In the genomic region with DNA sequence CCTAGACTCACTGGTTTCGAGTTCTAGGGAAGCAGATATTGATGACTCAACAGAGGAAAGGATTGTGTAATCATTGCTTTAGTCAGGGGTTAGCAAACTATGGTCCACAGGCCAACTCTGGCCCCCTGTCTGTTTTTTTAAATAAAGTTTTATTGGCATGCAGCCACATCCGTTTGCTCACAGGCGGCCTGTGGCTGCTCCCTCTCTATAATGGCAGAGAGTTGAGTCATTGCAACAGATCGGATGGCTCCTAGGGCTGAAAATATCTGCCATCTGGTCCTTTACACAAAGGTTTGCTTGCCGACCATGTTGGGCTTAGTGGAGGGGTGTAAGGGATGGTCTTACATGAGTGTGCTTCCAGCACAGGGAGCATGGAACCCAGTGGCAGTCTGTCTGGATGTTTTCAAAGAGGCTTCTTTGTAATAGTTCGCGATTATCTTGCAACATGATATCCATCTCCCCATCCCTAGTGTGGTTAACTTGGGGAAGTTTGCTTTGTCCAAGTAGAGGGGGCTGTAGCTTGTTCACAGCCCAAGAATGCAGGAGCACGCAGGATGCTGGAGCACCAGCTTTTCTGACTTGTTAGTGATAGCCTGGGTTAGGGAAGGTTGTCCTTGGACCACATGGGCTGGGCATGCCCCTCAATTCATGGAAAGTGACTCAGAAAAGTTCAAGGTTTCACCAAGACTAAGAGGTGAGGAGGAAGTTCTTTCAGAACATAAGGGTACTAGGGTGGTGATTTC, we compare ENCODE assay signal across 1 cellular context.
A peak's percentile ranks its signal among the peaks of the same experiment; 100 is the strongest.
TF ChIP-seq lines count a peak whose summit lies in the region.

No MANE protein-coding gene starts in this region.

TF ChIP-seq in endothelial cell of umbilical vein, 7 proteins besides CTCF, POLR2A, EP300 and RAD21 (continued from another document):
- TF ChIP-seq, protein P1, sequence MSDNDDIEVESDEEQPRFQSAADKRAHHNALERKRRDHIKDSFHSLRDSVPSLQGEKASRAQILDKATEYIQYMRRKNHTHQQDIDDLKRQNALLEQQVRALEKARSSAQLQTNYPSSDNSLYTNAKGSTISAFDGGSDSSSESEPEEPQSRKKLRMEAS (IDR thresholded peaks at IDR 0.05; ENCODE audit: insufficient read depth, insufficient read length): no peak
- TF ChIP-seq GATA2 (IDR thresholded peaks at IDR 0.05; ENCODE audit: insufficient read depth, insufficient read length, low read depth, low read length) (peak; percentile 76), POLR2AphosphoS5 (IDR thresholded peaks at IDR 0.05; ENCODE audit: insufficient read depth, low read depth, low read length) (no peak), EZH2 (IDR thresholded peaks at IDR 0.05; ENCODE audit: borderline replicate concordance, low read depth, low read length, severe bottlenecking) (no peak)
